ENCODE assay signal across 15 cellular contexts in the genomic region with DNA sequence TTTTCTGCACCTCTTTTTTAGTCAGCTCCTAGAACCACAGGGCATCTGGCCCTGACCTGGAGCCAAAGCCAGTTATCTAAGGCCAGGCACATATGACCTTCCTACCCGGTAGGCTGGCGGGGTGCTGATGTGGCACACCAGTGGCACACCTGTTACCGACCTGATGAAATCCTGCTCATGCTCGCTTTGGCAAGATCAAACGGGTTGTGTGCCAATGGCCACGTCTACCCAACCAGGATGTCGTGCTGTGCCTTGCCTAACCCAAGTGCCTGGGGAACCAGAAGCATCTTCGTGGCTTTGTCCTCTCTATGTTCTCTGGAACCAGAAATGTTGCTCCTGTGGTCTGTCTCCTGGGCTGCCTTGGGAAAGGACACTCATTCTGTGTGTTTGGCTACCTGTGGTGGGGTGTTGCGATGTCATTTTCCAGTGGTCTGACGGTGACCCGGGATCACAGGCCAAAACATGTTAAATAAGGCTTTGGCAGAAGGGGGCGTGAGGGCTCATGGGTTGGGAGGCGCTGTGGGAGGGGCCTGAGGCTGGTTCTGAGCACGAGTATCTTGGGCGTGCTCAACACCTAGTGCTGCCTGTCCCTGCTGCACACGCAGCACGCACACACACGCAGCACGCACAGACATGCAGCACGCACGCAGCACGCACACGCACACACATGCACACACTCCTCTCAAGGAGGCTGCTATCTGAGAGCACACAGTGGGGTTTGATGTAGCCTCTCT. TPM values are rescaled to one million over a fixed set of nuclear protein-coding genes. Genes with fewer than 3 reads are reported as not detected.
DNase-seq lines count a peak whose midpoint lies in the region; TF ChIP-seq lines count a peak whose summit lies in the region.
"Had no signal": no experiment of that assay in that cellular context is flagged by ENCODE, and none has a peak within 500 bp of the region (broad histone marks: within the 10 kb centered on the region; RNA-seq: fewer than 3 reads in every experiment).

No MANE protein-coding gene starts in this region.

- no peaks in the 10 kb centered on the region for H3K27me3 Mint-ChIP-seq in H9 (ENCODE audit: low read depth)

- H4K8ac ChIP-seq in H9 (replicated peaks; ENCODE audit: insufficient read length, low read depth, low read length) (no peak overlapping the region), mesendoderm (ENCODE audit: low read depth, low read length) (no peak overlapping the region)

- H3K27ac ChIP-seq in H9 (ENCODE audit: insufficient read length, low read depth, low read length) (no peak overlapping the region), colonic mucosa (no peak overlapping the region), mesendoderm (ENCODE audit: low read depth, low read length) (no peak overlapping the region)
- no peak overlapping the region for H3K27ac ChIP-seq in effector memory CD4-positive, alpha-beta T cell (ENCODE audit: insufficient read depth, low read length, poor library complexity, severe bottlenecking)
- H3K27ac ChIP-seq: coronary artery had no signal

- H4K5ac ChIP-seq in H9 (ENCODE audit: insufficient read length, low read depth, low read length) (no peak overlapping the region), mesendoderm (ENCODE audit: low read length) (no peak overlapping the region)

- H3K9ac ChIP-seq in H9 (ENCODE audit: extremely low read depth, insufficient read length, low read length) (no peak overlapping the region), colonic mucosa (ENCODE audit: low read depth in 2 of 2, low read length in 2 of 2) (no peak overlapping the region), mesendoderm (ENCODE audit: low read length) (no peak overlapping the region)

- H2AK5ac ChIP-seq in H9 (ENCODE audit: insufficient read length, low read length): no peak overlapping the region
- H2AK5ac ChIP-seq in mesendoderm (ENCODE audit: low read length): no peak overlapping the region

- no peaks in the 10 kb centered on the region for H3K23me2 ChIP-seq in H9 (ENCODE audit: insufficient read length, low read depth, low read length, poor library complexity, severe bottlenecking)

- H3K4me2 ChIP-seq in H9 (ENCODE audit: insufficient read depth, insufficient read length, low read length) (no peak overlapping the region), mesendoderm (ENCODE audit: low read length) (no peak overlapping the region)

- H2BK15ac ChIP-seq in H9 (ENCODE audit: low read depth, low read length): no peak overlapping the region
- H2BK15ac ChIP-seq in mesendoderm (replicated peaks; ENCODE audit: low read depth): no peak overlapping the region

- no peak overlapping the region for H3K14ac ChIP-seq in H9 (ENCODE audit: insufficient read depth, low read length)

- H3K27me3 ChIP-seq in H9 (ENCODE audit: insufficient read depth, low read length) (no peaks in the 10 kb centered on the region), colonic mucosa (no peaks in the 10 kb centered on the region), mesendoderm (ENCODE audit: insufficient read depth, low read length, poor library complexity) (no peaks in the 10 kb centered on the region)
- no peaks in the 10 kb centered on the region for H3K27me3 ChIP-seq in effector memory CD4-positive, alpha-beta T cell (replicated peaks; ENCODE audit: control insufficient read depth, insufficient read depth, low read length, poor library complexity, severe bottlenecking)
- H3K27me3 ChIP-seq: BE2C had no signal

- H3K4me3 Mint-ChIP-seq in H9: no peak overlapping the region

- H3K23ac ChIP-seq in H9 (ENCODE audit: insufficient read length, low read depth, low read length) (no peak overlapping the region), mesendoderm (ENCODE audit: low read length) (no peak overlapping the region)

- no peak overlapping the region for H2BK12ac ChIP-seq in H9 (ENCODE audit: insufficient read length, low read depth, low read length)

- peak overlapping the region in 2 of 3 experiments; percentile 65 to 90; a peak in 5 of 7 replicates for H3K27ac Mint-ChIP-seq in H9

- no peak overlapping the region for H3K56ac ChIP-seq in H9 (ENCODE audit: insufficient read length, low read depth, low read length)
- H3K56ac ChIP-seq in mesendoderm (ENCODE audit: low read length): no peak overlapping the region

- intact Hi-C loops in colonic mucosa (cut with DNase I): no loop called here

- H3K18ac ChIP-seq in H9 (ENCODE audit: insufficient read length, low read depth, low read length) (no peak overlapping the region), mesendoderm (ENCODE audit: low read length) (no peak overlapping the region)

- no peak overlapping the region for H2BK5ac ChIP-seq in H9 (ENCODE audit: insufficient read length, low read length)
- no peak overlapping the region for H2BK5ac ChIP-seq in mesendoderm (ENCODE audit: low read length)

- peaks cover 17 to 69% (median 58%) of the 10 kb centered on the region in 3 experiments; a peak in 6 of 7 replicates for H3K36me3 Mint-ChIP-seq in H9 (ENCODE audit: insufficient read depth in 1 of 3, low read depth in 3 of 3)

- H2BK120ac ChIP-seq in H9 (ENCODE audit: low read depth, low read length, poor library complexity, severe bottlenecking) (no peak overlapping the region), mesendoderm (ENCODE audit: low read depth, low read length) (no peak overlapping the region)

- H3K4me1 ChIP-seq in H9 (ENCODE audit: insufficient read depth, low read length) (no peaks in the 10 kb centered on the region), colonic mucosa (no peaks in the 10 kb centered on the region), mesendoderm (ENCODE audit: control insufficient read depth, low read depth, low read length) (no peaks in the 10 kb centered on the region)
- no peaks in the 10 kb centered on the region for H3K4me1 ChIP-seq in effector memory CD4-positive, alpha-beta T cell (ENCODE audit: control insufficient read depth, insufficient read depth, low read length, poor library complexity, severe bottlenecking)
- H3K4me1 ChIP-seq: BE2C had no signal

- H3K4ac ChIP-seq in H9 (ENCODE audit: low read depth, low read length): no peak overlapping the region
- no peak overlapping the region for H3K4ac ChIP-seq in mesendoderm (ENCODE audit: low read depth, low read length)

- H3K79me2 ChIP-seq in H9 (ENCODE audit: insufficient read depth, low read length) (no peaks in the 10 kb centered on the region), mesendoderm (ENCODE audit: control insufficient read depth, insufficient read depth, low read length) (no peaks in the 10 kb centered on the region)

- WGBS in H9 (ENCODE audit: extremely low coverage, insufficient read length, low lambda C conversion rate): no CpG with 5 or more reads among the region's 23 CpGs
- no CpG with 5 or more reads among the region's 23 CpGs for WGBS in mesendoderm (ENCODE audit: extremely low coverage, insufficient coverage, low lambda C conversion rate)

- H3K36me3 ChIP-seq in colonic mucosa (peaks cover 31% of the 10 kb centered on the region), mesendoderm (ENCODE audit: control insufficient read depth, insufficient read depth, low read length) (peaks cover 16% of the 10 kb centered on the region)
- H3K36me3 ChIP-seq in effector memory CD4-positive, alpha-beta T cell (ENCODE audit: control insufficient read depth, insufficient read depth, low read length): peaks cover 79% of the 10 kb centered on the region

- DNase-seq in AG08396 (ENCODE audit: low spot score) (peak; percentile 5), H9 (no peak), colonic mucosa (peak; percentile 20), mesendoderm (peak; percentile 40), NCI-H187 treated with DMSO at 0.1 percent for 48 hours (lab: John Stamatoyannopoulos, UW) (no peak), GM19238 (ENCODE audit: insufficient read length, low spot score) (no peak), GM20000 (ENCODE audit: low spot score) (no peak)
- no peak for DNase-seq in effector memory CD4-positive, alpha-beta T cell
- DNase-seq: activated naive CD4-positive, alpha-beta T cell treated with anti-CD3 and anti-CD28 coated beads, Interleukin-2, amount 50 U/mL, for 16 hours; BE2C; left cardiac atrium; NCI-H2171; stimulated activated naive CD4-positive, alpha-beta T cell; T-helper 1 cell had no signal

- peaks cover 6 to 12% of the 10 kb centered on the region in 2 experiments for H3K4me1 Mint-ChIP-seq in H9

- H3K79me1 ChIP-seq in H9 (ENCODE audit: insufficient read depth, low read depth, low read length, poor library complexity, severe bottlenecking) (no peaks in the 10 kb centered on the region), mesendoderm (ENCODE audit: low read length) (no peaks in the 10 kb centered on the region)

- TF ChIP-seq CTCF in H9 (conservative IDR thresholded peaks at IDR 0.05) (no peak), colonic mucosa (IDR thresholded peaks at IDR 0.05) (no peak), GM20000 (IDR thresholded peaks at IDR 0.05; ENCODE audit: extremely low read depth, missing control alignments) (no peak)

- no peak overlapping the region for H3K4me3 ChIP-seq in colonic mucosa
- H3K4me3 ChIP-seq in mesendoderm (ENCODE audit: low read length): no peak overlapping the region
- H3K4me3 ChIP-seq in effector memory CD4-positive, alpha-beta T cell (ENCODE audit: insufficient read depth, low read depth, low read length, poor library complexity, severe bottlenecking): no peak overlapping the region
- H3K4me3 ChIP-seq: coronary artery had no signal

- no peak overlapping the region for H2BK20ac ChIP-seq in H9 (ENCODE audit: low read depth, low read length, poor library complexity, severe bottlenecking)

- H3T11ph ChIP-seq in H9 (ENCODE audit: low read length): no peak overlapping the region

- H3K9me3 Mint-ChIP-seq in H9: no peaks in the 10 kb centered on the region

- no peak overlapping the region for H4K91ac ChIP-seq in H9 (ENCODE audit: insufficient read length, low read depth, low read length)

- H3K9me3 ChIP-seq in H9 (ENCODE audit: control insufficient read depth, low read depth, low read length) (no peaks in the 10 kb centered on the region), colonic mucosa (no peaks in the 10 kb centered on the region)
- no peaks in the 10 kb centered on the region for H3K9me3 ChIP-seq in effector memory CD4-positive, alpha-beta T cell (ENCODE audit: control insufficient read depth, low read length)
- H3K9me3 ChIP-seq: BE2C had no signal

- peaks cover 2% of the 10 kb centered on the region for H4K20me1 ChIP-seq in H9 (ENCODE audit: control insufficient read depth, insufficient read depth, insufficient read length)

- H2AFZ ChIP-seq in H9 (ENCODE audit: low read length): no peak overlapping the region

RNA-seq across cellular contexts. Expression of a gene that starts 27.9 kb away (rescaled TPM):
- total RNA-seq in H9 (2021) (76.9 and 80.1 TPM in 2 replicates), colonic mucosa (10 to 100 TPM; 65.8 to 67.7 TPM)
- polyA plus RNA-seq in mesendoderm (2013, experiment 1 of 2): 69.4 TPM
- polyA plus RNA-seq in mesendoderm (2013, experiment 2 of 2): 69.2 TPM

RNA-seq across cellular contexts. Expression of a gene that starts 28.4 kb away (rescaled TPM):
- total RNA-seq in H9 (2021): 53.7 and 56.7 TPM in 2 replicates
- total RNA-seq in colonic mucosa: 10 to 100 TPM; 60.0 to 69.4 TPM
- polyA plus RNA-seq in mesendoderm (2013, experiment 1 of 2): 50.4 TPM
- 51.1 TPM for polyA plus RNA-seq in mesendoderm (2013, experiment 2 of 2)

Comparison
In these comparisons a context has a peak if more than half of its experiments do, and no peak if none do; other contexts are left out.
1. DNase-seq: peak in AG08396 (single experiment), colonic mucosa (single experiment) and mesendoderm (single experiment); none in H9 (single experiment), effector memory CD4-positive, alpha-beta T cell (0 of 3), NCI-H187 treated with DMSO at 0.1 percent for 48 hours (single experiment), GM19238 (single experiment) and GM20000 (single experiment).